Comparison of ENCODE assay signal across 8 cellular contexts in genomic region chr17:37527249-37527851, GRCh38. TPM values are rescaled to one million over a fixed set of nuclear protein-coding genes. Genes with fewer than 3 reads are reported as not detected.
A peak's percentile ranks its signal among the peaks of the same experiment; 100 is the strongest.
DNase-seq lines count a peak whose midpoint lies in the region; ATAC-seq and TF ChIP-seq lines count a peak whose summit lies in the region.

No MANE protein-coding gene starts in this region.

- H3K27me3 Mint-ChIP-seq in neural progenitor cell (ENCODE audit: insufficient read depth, low read depth) = peaks cover 2% of the 10 kb centered on the region

- no peak overlapping the region for H3K4me3 Mint-ChIP-seq in neural progenitor cell

- no peak overlapping the region for H3K9ac ChIP-seq in SK-N-SH
- H3K9ac ChIP-seq in neural progenitor cell = no peak overlapping the region

- 70% methylated on average over 5 of the region's 5 CpGs for WGBS in SK-N-SH (ENCODE audit: low lambda C conversion rate)

- H3K27me3 ChIP-seq in cardiac muscle cell = no peaks in the 10 kb centered on the region
- no peaks in the 10 kb centered on the region for H3K27me3 ChIP-seq in SK-N-SH (ENCODE audit: insufficient read depth)
- no peaks in the 10 kb centered on the region for H3K27me3 ChIP-seq in neural progenitor cell

- no peaks in the 10 kb centered on the region for H3K9me3 Mint-ChIP-seq in neural progenitor cell

- no peaks in the 10 kb centered on the region for H3K9me2 ChIP-seq in SK-N-SH

- no peaks in the 10 kb centered on the region for H3K79me2 ChIP-seq in SK-N-SH (ENCODE audit: insufficient read depth)
- no peaks in the 10 kb centered on the region for H3K79me2 ChIP-seq in neural progenitor cell (ENCODE audit: low read depth)

- H3K4me1 Mint-ChIP-seq in neural progenitor cell = no peaks in the 10 kb centered on the region

- no peaks in the 10 kb centered on the region for H4K20me1 ChIP-seq in SK-N-SH (ENCODE audit: insufficient read depth)
- H4K20me1 ChIP-seq in neural progenitor cell (ENCODE audit: low read depth) = no peaks in the 10 kb centered on the region

- H3K27ac ChIP-seq in cardiac muscle cell (peak overlapping the region; percentile 13), SK-N-SH (ENCODE audit: low read depth in 2 of 2, low read length in 1 of 2) (no peak overlapping the region), neural progenitor cell (no peak overlapping the region)

- TF ChIP-seq EP300 in SK-N-SH (IDR thresholded peaks at IDR 0.05; ENCODE audit: borderline replicate concordance in 1 of 2, low read depth in 1 of 2, low read length in 1 of 2) = no peak

- CTCF ChIA-PET in SK-N-SH (lab: Yijun Ruan, JAX) = interaction anchor here (0.6 to 3.2 kb wide), 38 partner anchors 8 to 301 kb away, joined by 3 to 44 read pairs (median 5); partner anchors contain the start of genes DDX52 and SYNRG

- TF ChIP-seq CTCF in cardiac muscle cell (IDR thresholded peaks at IDR 0.05; ENCODE audit: low read depth, low read length) (peak; percentile 71), LNCAP (IDR thresholded peaks at IDR 0.05) (peak; percentile 85), SK-N-SH (IDR thresholded peaks at IDR 0.05) (peak; percentile 78), neural progenitor cell (IDR thresholded peaks at IDR 0.05) (peak; percentile 77)

- no peaks in the 10 kb centered on the region for H3K4me1 ChIP-seq in cardiac muscle cell (ENCODE audit: low read depth)
- no peaks in the 10 kb centered on the region for H3K4me1 ChIP-seq in SK-N-SH (ENCODE audit: control insufficient read depth in 1 of 2, insufficient read depth in 2 of 2, low read depth in 1 of 2, low read length in 1 of 2)
- no peaks in the 10 kb centered on the region for H3K4me1 ChIP-seq in neural progenitor cell

- intact Hi-C loops in cardiac septum (cut with DNase I) = no loop called here

- H3K36me3 Mint-ChIP-seq in neural progenitor cell = peaks cover 11% of the 10 kb centered on the region

- no peak overlapping the region for H3K27ac Mint-ChIP-seq in neural progenitor cell

- no peak for TF ChIP-seq POLR2A in erythroblast (IDR thresholded peaks at IDR 0.05; ENCODE audit: low read length)

- H3K4me2 ChIP-seq in SK-N-SH (no peak overlapping the region), neural progenitor cell (no peak overlapping the region)

- POLR2A ChIA-PET in SK-N-SH (lab: Yijun Ruan, JAX) = no interaction called here

- no peak overlapping the region for H2AFZ ChIP-seq in SK-N-SH (ENCODE audit: low read depth)
- H2AFZ ChIP-seq in neural progenitor cell (replicated peaks) = no peak overlapping the region

- H3K36me3 ChIP-seq in cardiac muscle cell = peaks cover 25% of the 10 kb centered on the region
- H3K36me3 ChIP-seq in SK-N-SH (replicated peaks in 1 of 2; ENCODE audit: control insufficient read depth in 1 of 2, insufficient read depth in 2 of 2, low read length in 1 of 2) = peaks cover 63 to 64% of the 10 kb centered on the region in 2 experiments
- no peaks in the 10 kb centered on the region for H3K36me3 ChIP-seq in neural progenitor cell

- H3F3A ChIP-seq in SK-N-SH (replicated peaks; ENCODE audit: insufficient read depth) (no peaks in the 10 kb centered on the region), neural progenitor cell (ENCODE audit: low read depth) (peaks cover 4% of the 10 kb centered on the region)

- no peak for ATAC-seq in HG03025 (IDR thresholded peaks at IDR 0.05; ENCODE audit: low FRiP score, unreplicated experiment)

- H3K4me3 ChIP-seq in cardiac muscle cell (no peak overlapping the region), SK-N-SH (ENCODE audit: low read depth in 2 of 2, low read length in 1 of 2) (peak overlapping the region in 1 of 2 experiments; percentile 28; a peak in 1 of 4 replicates), neural progenitor cell (no peak overlapping the region)

- peak; percentile 79 for TF ChIP-seq RAD21 in SK-N-SH (IDR thresholded peaks at IDR 0.05; ENCODE audit: low read length)

- peak; percentile 61 to 62 for DNase-seq in cardiac muscle cell (ENCODE audit: low read depth in 1 of 2, low spot score in 1 of 2)
- DNase-seq in cardiac septum (ENCODE audit: low spot score) = no peak
- peak; percentile 53 for DNase-seq in SK-N-SH
- DNase-seq in erythroblast (lab: John Stamatoyannopoulos, UW) = peak; percentile 54 to 71
- peak; percentile 68 for DNase-seq in neural progenitor cell (ENCODE audit: low spot score)
- no peak for DNase-seq in epidermal melanocyte (ENCODE audit: insufficient read length, low spot score)

- no peaks in the 10 kb centered on the region for H3K9me3 ChIP-seq in cardiac muscle cell (ENCODE audit: low read depth)
- no peaks in the 10 kb centered on the region for H3K9me3 ChIP-seq in SK-N-SH
- H3K9me3 ChIP-seq in neural progenitor cell (ENCODE audit: low read depth) = no peaks in the 10 kb centered on the region

TF ChIP-seq in SK-N-SH, 30 proteins besides CTCF, POLR2A, EP300 and RAD21:
- TF ChIP-seq SMC3 (IDR thresholded peaks at IDR 0.05; ENCODE audit: low read depth, low read length) (peak; percentile 74), FOXJ3 (CRISPR knock-in tag; IDR thresholded peaks at IDR 0.05) (no peak), YY1 (IDR thresholded peaks at IDR 0.05; ENCODE audit: low read depth) (no peak), PBX3 (IDR thresholded peaks at IDR 0.05) (no peak), MAX (IDR thresholded peaks at IDR 0.05; ENCODE audit: low read depth) (no peak), GABPA (IDR thresholded peaks at IDR 0.05; ENCODE audit: low read depth) (no peak), FOSL2 (IDR thresholded peaks at IDR 0.05; ENCODE audit: borderline replicate concordance, low read depth) (no peak)

RNA-seq across cellular contexts. Expression of gene DUSP14, which starts 37.7 kb away (rescaled TPM):
- 23.0 and 40.4 TPM in 2 replicates for total RNA-seq in cardiac muscle cell
- 29.7 and 39.0 TPM in 2 replicates for polyA plus RNA-seq in cardiac muscle cell
- total RNA-seq in cardiac septum = 22.4 TPM
- polyA plus RNA-seq in SK-N-SH (2012; rRNA removed) = 85.8 and 111 TPM in 2 replicates
- 68.4 and 85.8 TPM in 2 replicates for polyA plus RNA-seq in SK-N-SH (2012; cell fraction: cytosol; rRNA removed)
- 58.9 and 77.1 TPM in 2 replicates for polyA plus RNA-seq in SK-N-SH (2012; cell fraction: nucleus; rRNA removed)
- total RNA-seq in neural progenitor cell (ENCODE audit: low replicate concordance) = 17.3 and 21.6 TPM in 2 replicates

Comparison
In these comparisons a context has a peak if more than half of its experiments do, and no peak if none do; other contexts are left out.
1. DNase-seq: peak in cardiac muscle cell (2 of 2), SK-N-SH (single experiment), erythroblast (2 of 2) and neural progenitor cell (single experiment); none in cardiac septum (single experiment) and epidermal melanocyte (single experiment).
2. Peak in every context shown above with its lines, with median percentiles within 50 percentile points of each other: CTCF ChIP-seq.